27 cellular contexts compared by ENCODE assay signal in the genomic region with DNA sequence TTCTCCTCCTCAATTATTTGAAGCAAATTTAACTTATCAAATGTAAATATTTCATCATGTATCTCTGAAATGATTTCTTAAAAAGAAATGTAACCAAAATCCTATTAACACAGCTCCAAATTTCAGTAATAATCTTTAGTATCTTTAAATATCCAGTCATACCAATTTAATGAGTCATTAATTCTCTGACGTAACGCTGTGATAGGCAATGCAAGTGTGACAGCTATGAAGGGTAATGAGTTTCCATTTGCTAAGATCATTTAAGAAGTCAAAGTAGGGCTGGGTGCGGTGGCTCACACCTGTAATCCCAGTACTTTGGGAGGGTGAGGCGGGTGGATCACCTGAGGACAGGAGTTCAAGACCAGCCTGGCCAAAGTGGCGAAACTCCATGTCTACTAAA. TPM values are rescaled to one million over a fixed set of nuclear protein-coding genes. Genes with fewer than 3 reads are reported as not detected.
DNase-seq lines count a peak whose midpoint lies in the region; ATAC-seq and TF ChIP-seq lines count a peak whose summit lies in the region.
"Had no signal": no experiment of that assay in that cellular context is flagged by ENCODE, and none has a peak within 500 bp of the region (broad histone marks: within the 10 kb centered on the region; RNA-seq: fewer than 3 reads in every experiment).

No MANE protein-coding gene starts in this region.

- no peak for TF ChIP-seq POLR2A in heart left ventricle (IDR thresholded peaks at IDR 0.05)
- no peak for TF ChIP-seq POLR2A in stomach (IDR thresholded peaks at IDR 0.05)

- no peak for TF ChIP-seq CTCF in heart left ventricle (IDR thresholded peaks at IDR 0.05)
- TF ChIP-seq CTCF in fibroblast of mammary gland (conservative IDR thresholded peaks at IDR 0.05; ENCODE audit: control insufficient read depth, insufficient read depth, low read depth, low read length), result no peak
- TF ChIP-seq CTCF in stomach (IDR thresholded peaks at IDR 0.05), result no peak

- H3K27me3 ChIP-seq in heart left ventricle (no peaks in the 10 kb centered on the region), stomach (no peaks in the 10 kb centered on the region)
- H3K27me3 ChIP-seq: adrenal gland, cardiac muscle cell, dorsolateral prefrontal cortex, gastroesophageal sphincter had no signal

- ATAC-seq in heart left ventricle (peak in 1 of 4 donors; percentile 26), Right ventricle myocardium inferior (no peak), GM19351 (IDR thresholded peaks at IDR 0.05; ENCODE audit: unreplicated experiment) (no peak)
- ATAC-seq: gastroesophageal sphincter, Panc1 had no signal

- no peak for DNase-seq in heart left ventricle
- no peak for DNase-seq in Right ventricle myocardium inferior (ENCODE audit: missing footprints)
- peak; percentile 30 for DNase-seq in astrocyte of the hippocampus (ENCODE audit: low read depth, low spot score)
- DNase-seq in fibroblast of mammary gland (ENCODE audit: low read depth), result peak; percentile 38
- no peak for DNase-seq in stomach
- no peak for DNase-seq in ecto neural progenitor cell (ENCODE audit: low spot score)
- DNase-seq in SIG-M5 treated with dmso at 0.1 percent for 504 hours (lab: John Stamatoyannopoulos, UW; ENCODE audit: unreplicated experiment), result no peak
- DNase-seq: activated CD4-positive, alpha-beta T cell treated with anti-CD3 and anti-CD28 coated beads for 4 hours; activated CD8-positive, alpha-beta memory T cell treated with anti-CD3 and anti-CD28 coated beads for 24 hours; activated naive CD4-positive, alpha-beta T cell; activated T-cell treated with anti-CD3 and anti-CD28 coated beads, Interleukin-2, amount 50 U/mL, for 48 hours; adrenal gland; DMS79; dorsolateral prefrontal cortex; H9; NCI-H1048; NCI-H1694 treated with DMSO at 0.1 percent for 48 hours; NCI-H2171 treated with DMSO at 0.1 percent for 48 hours; NCI-H524 treated with DMSO at 0.1 percent for 48 hours; NK-92 treated with Interleukin-12 subunit alpha and Interleukin-12 subunit beta, amount 100 ng/mL, for 24 hours; stimulated activated CD4-positive, alpha-beta T cell treated with anti-CD3 and anti-CD28 coated beads, Interleukin-1b, Interleukin-23, amount 100 ng/mL, for 48 hours; T-helper 2 cell had no signal

- no peaks in the 10 kb centered on the region for H3K9me3 ChIP-seq in heart left ventricle
- no peaks in the 10 kb centered on the region for H3K9me3 ChIP-seq in stomach
- H3K9me3 ChIP-seq: adrenal gland, gastroesophageal sphincter had no signal

- intact Hi-C loops in heart left ventricle (cut with DNase I) (loop anchor here in 6 of 10 donors (5.0 to 10.0 kb wide), 5 partner anchors 210 to 1280 kb away; a partner anchor contains a TSS), Right ventricle myocardium inferior (cut with DNase I) (loop anchor here (10.0 kb wide), 1 partner anchor 1270 kb away; no protein-coding TSS in a partner anchor), stomach (cut with DNase I; ENCODE audit: low total_unique reads) (no loop called here)

- peaks cover 0 to 20% (median 4%) of the 10 kb centered on the region in 12 donors for H3K4me1 ChIP-seq in heart left ventricle
- H3K4me1 ChIP-seq in stomach, result peaks cover 0 to 16% (median 5%) of the 10 kb centered on the region in 4 donors

- H3K4me3 ChIP-seq in heart left ventricle, result no peak overlapping the region
- H3K4me3 ChIP-seq in fibroblast of mammary gland (ENCODE audit: control insufficient read depth, low read depth, low read length), result no peak overlapping the region
- H3K4me3 ChIP-seq in stomach, result no peak overlapping the region
- H3K4me3 ChIP-seq: adrenal gland, cardiac muscle cell, dorsolateral prefrontal cortex, gastroesophageal sphincter, lung had no signal

- H3K36me3 ChIP-seq in heart left ventricle, result peaks cover 0 to 57% (median 22%) of the 10 kb centered on the region in 9 donors
- peaks cover 7 to 60% (median 40%) of the 10 kb centered on the region in 4 donors for H3K36me3 ChIP-seq in stomach
- H3K36me3 ChIP-seq: cardiac muscle cell had no signal

- TF ChIP-seq EP300 in stomach (IDR thresholded peaks at IDR 0.05), result no peak

- WGBS in heart left ventricle, 4 donors, result 79 to 86% (median 84%) methylated on average over 5 of the region's 5 CpGs
- 78 to 86% (median 84%) methylated on average over 5 of the region's 5 CpGs for WGBS in stomach, 5 donors

- H3K27ac ChIP-seq in heart left ventricle (peak overlapping the region in 11 of 12 donors; percentile 1 to 82 (median 65)), stomach (peak overlapping the region in 3 of 5 donors; percentile 5 to 25 (median 12))

RNA-seq across cellular contexts. Expression of a gene that starts 15.6 kb away (rescaled TPM):
- total RNA-seq in heart left ventricle (1,000 to 10,000 TPM in 4 of 9 donors, 100 to 1,000 TPM in 5; 726 to 1,370 (median 984) TPM), Right ventricle myocardium inferior (1,086 TPM), stomach (1,000 to 10,000 TPM; 1,579 to 3,445 (median 2,881) TPM)
- polyA plus RNA-seq in heart left ventricle (1,000 to 10,000 TPM; 1,080 to 2,393 TPM), stomach (1,000 to 10,000 TPM; 3,008 to 5,449 (median 3,910) TPM)

Comparison
In these comparisons a context has a peak if more than half of its experiments do, and no peak if none do; other contexts are left out.
1. DNase-seq: peak in astrocyte of the hippocampus (single experiment) and fibroblast of mammary gland (single experiment); none in heart left ventricle (0 of 5), Right ventricle myocardium inferior (single experiment), stomach (single experiment), ecto neural progenitor cell (single experiment) and SIG-M5 treated with dmso at 0.1 percent for 504 hours (single experiment).